29 cellular contexts compared by ENCODE assay signal in genomic region chr6:166935353-166935752, GRCh38. TPM values are rescaled to one million over a fixed set of nuclear protein-coding genes. Genes with fewer than 3 reads are reported as not detected.
A peak's percentile ranks its signal among the peaks of the same experiment; 100 is the strongest.
DNase-seq lines count a peak whose midpoint lies in the region; ATAC-seq and TF ChIP-seq lines count a peak whose summit lies in the region.
"Had no signal": no experiment of that assay in that cellular context is flagged by ENCODE, and none has a peak within 500 bp of the region (broad histone marks: within the 10 kb centered on the region; RNA-seq: fewer than 3 reads in every experiment).

No MANE protein-coding gene starts in this region.

- no peak for TF ChIP-seq CTCF in activated B cell treated with CpG ODN at 0.5 μM for 24 hours (IDR thresholded peaks at IDR 0.05)
- TF ChIP-seq CTCF in osteocyte (IDR thresholded peaks at IDR 0.05), result no peak
- no peak for TF ChIP-seq CTCF in endodermal cell (conservative IDR thresholded peaks at IDR 0.05)

- WGBS in endodermal cell (ENCODE audit: insufficient coverage in 1 of 2, insufficient read length in 1 of 2), 2 experiments, result 96 to 99% methylated on average over 7 of the region's 7 CpGs

- CTCF ChIA-PET in activated naive CD4-positive, alpha-beta T cell treated with anti-CD3 and anti-CD28 coated beads for 36 hours (lab: Charles Lee), result interaction anchor here (0.9 to 1.2 kb wide), 2 partner anchors 16 to 73 kb away, joined by 3 to 4 read pairs; no protein-coding TSS in a partner anchor
- CTCF ChIA-PET in activated B cell treated with CpG ODN at 0.5 μM for 24 hours (lab: Charles Lee), result interaction anchor here (0.9 kb wide), 1 partner anchor 17 kb away, joined by 3 read pairs; no protein-coding TSS in a partner anchor

- H3K27me3 ChIP-seq in endodermal cell (ENCODE audit: control insufficient read depth, insufficient read depth, low read length, poor library complexity, severe bottlenecking), result no peaks in the 10 kb centered on the region
- H3K27me3 ChIP-seq: cardiac muscle cell, esophagus squamous epithelium, pancreas, right atrium auricular region had no signal

- peak overlapping the region; percentile 61 for H3K27ac Mint-ChIP-seq in activated naive CD4-positive, alpha-beta T cell treated with anti-CD3 and anti-CD28 coated beads for 36 hours
- H3K27ac Mint-ChIP-seq in activated B cell treated with CpG ODN at 0.5 μM for 24 hours, result peak overlapping the region; percentile 50
- no peak overlapping the region for H3K27ac Mint-ChIP-seq in osteocyte (ENCODE audit: unreplicated experiment)
- H3K27ac Mint-ChIP-seq in endodermal cell, result no peak overlapping the region
- H3K27ac Mint-ChIP-seq: natural killer cell treated with Interleukin-12 subunit alpha and Interleukin-12 subunit beta and Interleukin-15 and Interleukin-18, amount 100 ng/mL, for 72 hours had no signal

- H3K9me3 Mint-ChIP-seq in activated naive CD4-positive, alpha-beta T cell treated with anti-CD3 and anti-CD28 coated beads for 36 hours, result no peaks in the 10 kb centered on the region
- H3K9me3 Mint-ChIP-seq in activated B cell treated with CpG ODN at 0.5 μM for 24 hours, result no peaks in the 10 kb centered on the region
- H3K9me3 Mint-ChIP-seq in osteocyte (ENCODE audit: unreplicated experiment), result no peaks in the 10 kb centered on the region
- H3K9me3 Mint-ChIP-seq in endodermal cell, result no peaks in the 10 kb centered on the region
- H3K9me3 Mint-ChIP-seq: CD4-positive, CD25-positive, alpha-beta regulatory T cell; natural killer cell treated with Interleukin-12 subunit alpha and Interleukin-12 subunit beta and Interleukin-15 and Interleukin-18, amount 100 ng/mL, for 72 hours; stimulated activated naive B cell treated with anti-CD40 and anti-IgM and Interleukin-4, amounts not matched to agents 10 μg/mL and 1 μg/mL and 100 μg/mL, for 72 hours had no signal

- no peak overlapping the region for H3K9ac ChIP-seq in endodermal cell (ENCODE audit: extremely low read depth, low read length, poor library complexity, severe bottlenecking)

- POLR2A ChIA-PET in activated B cell treated with CpG ODN at 0.5 μM for 24 hours (lab: Charles Lee), result interaction anchor here (3.2 kb wide), 1 partner anchor 20 kb away, joined by 18 read pairs; the partner anchor contains the start of gene RNASET2

- peaks cover 9% of the 10 kb centered on the region for H3K36me3 ChIP-seq in endodermal cell (ENCODE audit: control insufficient read depth, insufficient read depth, low read length)
- H3K36me3 ChIP-seq: cardiac muscle cell, right atrium auricular region had no signal

- H3K9me3 ChIP-seq in endodermal cell (ENCODE audit: control insufficient read depth, low read length), result no peaks in the 10 kb centered on the region
- H3K9me3 ChIP-seq: esophagus squamous epithelium, pancreas, right atrium auricular region, thoracic aorta had no signal

- H3K36me3 Mint-ChIP-seq in activated naive CD4-positive, alpha-beta T cell treated with anti-CD3 and anti-CD28 coated beads for 36 hours (ENCODE audit: low read depth), result peaks cover 51% of the 10 kb centered on the region
- H3K36me3 Mint-ChIP-seq in activated B cell treated with CpG ODN at 0.5 μM for 24 hours (ENCODE audit: low read depth), result peaks cover 91% of the 10 kb centered on the region
- H3K36me3 Mint-ChIP-seq in osteocyte (ENCODE audit: unreplicated experiment), result no peaks in the 10 kb centered on the region
- H3K36me3 Mint-ChIP-seq in endodermal cell (ENCODE audit: low read depth), result peaks cover 16% of the 10 kb centered on the region
- H3K36me3 Mint-ChIP-seq: natural killer cell treated with Interleukin-12 subunit alpha and Interleukin-12 subunit beta and Interleukin-15 and Interleukin-18, amount 100 ng/mL, for 72 hours had no signal

- H3K4me1 Mint-ChIP-seq in activated naive CD4-positive, alpha-beta T cell treated with anti-CD3 and anti-CD28 coated beads for 36 hours (ENCODE audit: low read depth), result peaks cover 46% of the 10 kb centered on the region
- H3K4me1 Mint-ChIP-seq in activated B cell treated with CpG ODN at 0.5 μM for 24 hours, result peaks cover 36% of the 10 kb centered on the region
- H3K4me1 Mint-ChIP-seq in osteocyte (ENCODE audit: unreplicated experiment), result no peaks in the 10 kb centered on the region
- H3K4me1 Mint-ChIP-seq in endodermal cell, result peaks cover 9% of the 10 kb centered on the region

- H3K4me3 Mint-ChIP-seq in activated naive CD4-positive, alpha-beta T cell treated with anti-CD3 and anti-CD28 coated beads for 36 hours, result no peak overlapping the region
- H3K4me3 Mint-ChIP-seq in activated B cell treated with CpG ODN at 0.5 μM for 24 hours (no peak overlapping the region), osteocyte (ENCODE audit: unreplicated experiment) (no peak overlapping the region), endodermal cell (no peak overlapping the region)
- H3K4me3 Mint-ChIP-seq: CD4-positive, CD25-positive, alpha-beta regulatory T cell; natural killer cell treated with Interleukin-12 subunit alpha and Interleukin-12 subunit beta and Interleukin-15 and Interleukin-18, amount 100 ng/mL, for 72 hours; stimulated activated naive B cell treated with anti-CD40 and anti-IgM and Interleukin-4, amounts not matched to agents 10 μg/mL and 1 μg/mL and 100 μg/mL, for 72 hours had no signal

- no peaks in the 10 kb centered on the region for H3K4me1 ChIP-seq in endodermal cell (ENCODE audit: control insufficient read depth, insufficient read depth, low read length)
- H3K4me1 ChIP-seq: pancreas, right atrium auricular region had no signal

- H3K27ac ChIP-seq in endodermal cell (ENCODE audit: low read depth, low read length), result no peak overlapping the region
- H3K27ac ChIP-seq: cardiac muscle cell, esophagus squamous epithelium, pancreas, right atrium auricular region, RWPE1, thoracic aorta had no signal

- H3K27me3 Mint-ChIP-seq in activated naive CD4-positive, alpha-beta T cell treated with anti-CD3 and anti-CD28 coated beads for 36 hours (ENCODE audit: low read depth), result no peaks in the 10 kb centered on the region
- H3K27me3 Mint-ChIP-seq in activated B cell treated with CpG ODN at 0.5 μM for 24 hours (no peaks in the 10 kb centered on the region), osteocyte (ENCODE audit: unreplicated experiment) (no peaks in the 10 kb centered on the region), endodermal cell (ENCODE audit: insufficient read depth) (no peaks in the 10 kb centered on the region)
- H3K27me3 Mint-ChIP-seq: CD4-positive, CD25-positive, alpha-beta regulatory T cell; natural killer cell treated with Interleukin-12 subunit alpha and Interleukin-12 subunit beta and Interleukin-15 and Interleukin-18, amount 100 ng/mL, for 72 hours; stimulated activated naive B cell treated with anti-CD40 and anti-IgM and Interleukin-4, amounts not matched to agents 10 μg/mL and 1 μg/mL and 100 μg/mL, for 72 hours had no signal

- ATAC-seq in activated B cell treated with CpG ODN at 0.5 μM for 24 hours (ENCODE audit: low read depth), result no peak
- ATAC-seq: natural killer cell treated with Interleukin-12 subunit alpha and Interleukin-12 subunit beta and Interleukin-15 and Interleukin-18, amount 100 ng/mL, for 72 hours; pancreas; stimulated activated naive B cell treated with anti-CD40 and anti-IgM and Interleukin-4, amounts not matched to agents 10 μg/mL and 1 μg/mL and 100 μg/mL, for 72 hours had no signal

- intact Hi-C loops in activated naive CD4-positive, alpha-beta T cell treated with anti-CD3 and anti-CD28 coated beads for 36 hours (cut with micrococcal nuclease), result no loop called here
- intact Hi-C loops in activated B cell treated with CpG ODN at 0.5 μM for 24 hours (cut with micrococcal nuclease), result no loop called here

- no peak overlapping the region for H3K4me3 ChIP-seq in endodermal cell (ENCODE audit: low read length)
- H3K4me3 ChIP-seq: cardiac muscle cell, esophagus squamous epithelium, pancreas, right atrium auricular region, thoracic aorta had no signal

- no peak for DNase-seq in activated naive CD4-positive, alpha-beta T cell treated with anti-CD3 and anti-CD28 coated beads for 36 hours
- DNase-seq in activated naive CD4-positive, alpha-beta T cell treated with Interleukin-2 at 50 U/mL for 16 hours, result no peak
- DNase-seq in HUDEP-2 (lab: John Stamatoyannopoulos, UW; ENCODE audit: unreplicated experiment in 76 of 76) (peak in 69 of 76 experiments; percentile 14 to 76 (median 55)), activated B cell treated with CpG ODN at 0.5 μM for 24 hours (no peak), osteocyte (ENCODE audit: extremely low spot score, unreplicated experiment) (peak; percentile 30), GM03348 (ENCODE audit: low spot score) (no peak), endodermal cell (no peak)
- DNase-seq: activated CD4-positive, alpha-beta T cell treated with anti-CD3 and anti-CD28 coated beads, Interleukin-2, amount 50 U/mL, for 4 hours; activated CD4-positive, CD25-positive, alpha-beta regulatory T cell; activated CD8-positive, alpha-beta memory T cell treated with anti-CD3 and anti-CD28 coated beads, Interleukin-2, amount 50 U/mL, for 48 hours; activated effector memory CD4-positive, alpha-beta T cell treated with Interleukin-2 at 50 U/mL for 16 hours; amygdala; CD4-positive, CD25-positive, alpha-beta regulatory T cell; cortex of kidney; DMS 273 treated with DMSO at 0.1 percent for 48 hours; esophagus squamous epithelium; HCEC 1CT; IMR-90; midbrain; NCI-H1694; NCI-H748 treated with DMSO at 0.1 percent for 48 hours; pancreas; stimulated activated CD4-positive, alpha-beta T cell treated with anti-CD3 and anti-CD28 coated beads, Interleukin-4, amount 100 ng/mL, for 1 hour; stimulated activated naive B cell treated with anti-CD40 and anti-IgM and Interleukin-4, amounts not matched to agents 10 μg/mL and 1 μg/mL and 100 μg/mL, for 72 hours had no signal

RNA-seq across cellular contexts. Expression of gene RNASET2, which starts 21.0 kb away (rescaled TPM):
- total RNA-seq in activated naive CD4-positive, alpha-beta T cell treated with anti-CD3 and anti-CD28 coated beads for 36 hours, result 10 to 100 TPM; 74.1 to 75.6 TPM
- total RNA-seq in activated B cell treated with CpG ODN at 0.5 μM for 24 hours (118 and 135 TPM in 2 replicates), osteocyte (20.3 and 22.3 TPM in 2 replicates), endodermal cell (10 to 100 TPM; 25.8 to 29.3 TPM)
- polyA plus RNA-seq in endodermal cell (2013, experiment 1 of 2), result 15.1 TPM
- 18.5 TPM for polyA plus RNA-seq in endodermal cell (2013, experiment 2 of 2)

Comparison
In these comparisons a context has a peak if more than half of its experiments do, and no peak if none do; other contexts are left out.
1. DNase-seq: peak in HUDEP-2 (69 of 76) and osteocyte (single experiment); none in activated naive CD4-positive, alpha-beta T cell treated with anti-CD3 and anti-CD28 coated beads for 36 hours (single experiment), activated naive CD4-positive, alpha-beta T cell treated with Interleukin-2 at 50 U/mL for 16 hours (single experiment), activated B cell treated with CpG ODN at 0.5 μM for 24 hours (single experiment), GM03348 (single experiment) and endodermal cell (single experiment).
2. H3K27ac Mint-ChIP-seq: peak in activated naive CD4-positive, alpha-beta T cell treated with anti-CD3 and anti-CD28 coated beads for 36 hours (single experiment) and activated B cell treated with CpG ODN at 0.5 μM for 24 hours (single experiment); none in osteocyte (single experiment) and endodermal cell (single experiment).